8 cellular contexts compared by ENCODE assay signal in the genomic region with DNA sequence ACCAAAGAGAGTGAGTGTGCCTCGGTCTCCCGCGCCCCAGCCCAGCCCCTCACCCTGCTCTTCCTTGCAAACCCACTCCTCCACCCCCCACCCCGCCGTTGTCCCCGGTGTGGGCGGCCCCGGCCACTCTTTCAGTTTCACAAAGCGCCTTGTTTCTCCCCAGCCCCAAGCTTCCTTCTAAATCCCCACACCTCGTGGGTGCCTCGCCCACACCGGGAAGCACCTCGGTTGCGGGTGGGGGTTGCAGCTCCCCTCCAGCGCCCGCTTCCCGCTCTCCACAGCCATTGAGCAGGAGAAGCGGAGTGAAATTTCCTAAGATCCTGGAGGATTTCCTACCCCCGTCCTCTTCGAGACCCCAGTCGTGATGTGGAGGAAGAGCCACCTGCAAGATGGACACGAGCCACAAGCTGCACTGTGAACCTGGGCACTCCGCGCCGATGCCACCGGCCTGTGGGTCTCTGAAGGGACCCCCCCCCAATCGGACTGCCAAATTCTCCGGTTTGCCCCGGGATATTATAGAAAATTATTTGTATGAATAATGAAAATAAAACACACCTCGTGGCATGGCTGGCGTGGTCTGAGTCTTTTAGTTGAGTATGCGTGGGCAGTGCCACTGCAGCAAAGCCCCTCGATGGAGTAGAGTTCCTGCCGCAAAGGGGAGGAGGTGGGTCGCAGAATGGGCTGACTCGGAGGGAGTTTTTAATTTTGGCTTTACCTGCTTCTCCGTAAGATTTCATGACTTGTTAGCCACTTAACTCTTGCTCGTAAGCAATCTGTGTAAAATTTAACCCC. TPM values are rescaled to one million over a fixed set of nuclear protein-coding genes. Genes with fewer than 3 reads are reported as not detected.
DNase-seq lines count a peak whose midpoint lies in the region; ATAC-seq and TF ChIP-seq lines count a peak whose summit lies in the region.

No MANE protein-coding gene starts in this region.

- intact Hi-C loops in natural killer cell (cut with micrococcal nuclease): loop anchor here (1.0 to 5.0 kb wide), 2 partner anchors 19 to 124 kb away; no protein-coding TSS in a partner anchor

- peak overlapping the region; percentile 77 to 94 for H3K4me3 ChIP-seq in esophagus (ENCODE audit: low read depth in 1 of 2, low read length in 2 of 2)

- POLR2A ChIA-PET in activated CD8-positive, alpha-beta T cell treated with anti-CD3 and anti-CD28 coated beads, Interleukin-2, amount 10 ng/mL, durations not matched to agents 7 days and 5 days (lab: Charles Lee): interaction anchor here (0.8 to 5.1 kb wide), 20 partner anchors 8 to 125 kb away, joined by 3 to 90 read pairs (median 8); partner anchors contain the start of genes KCMF1 and TRABD2A

- TF ChIP-seq CTCF in natural killer cell (IDR thresholded peaks at IDR 0.05): no peak

- H3K9me3 Mint-ChIP-seq in activated CD8-positive, alpha-beta T cell treated with anti-CD3 and anti-CD28 coated beads, Interleukin-2, amount 10 ng/mL, durations not matched to agents 7 days and 5 days (ENCODE audit: insufficient read depth): peaks cover 5% of the 10 kb centered on the region
- peaks cover 12 to 13% of the 10 kb centered on the region in 2 donors for H3K9me3 Mint-ChIP-seq in natural killer cell

- H3K27me3 ChIP-seq in esophagus (ENCODE audit: control insufficient read depth in 1 of 2, insufficient read depth in 2 of 2, low read length in 2 of 2): no peaks in the 10 kb centered on the region

- H3K4me3 Mint-ChIP-seq in activated CD8-positive, alpha-beta T cell treated with anti-CD3 and anti-CD28 coated beads, Interleukin-2, amount 10 ng/mL, durations not matched to agents 7 days and 5 days: peak overlapping the region; percentile 93
- peak overlapping the region; percentile 94 for H3K4me3 Mint-ChIP-seq in natural killer cell

- H3K4me1 ChIP-seq in esophagus (ENCODE audit: control insufficient read depth in 2 of 2, insufficient read depth in 2 of 2, low read length in 1 of 2): peaks cover 0 to 5% of the 10 kb centered on the region in 2 donors

- 1% methylated on average over 37 to 38 of the region's 38 CpGs for WGBS in esophagus, 2 donors

- H3K27ac Mint-ChIP-seq in activated CD8-positive, alpha-beta T cell treated with anti-CD3 and anti-CD28 coated beads, Interleukin-2, amount 10 ng/mL, durations not matched to agents 7 days and 5 days: peak overlapping the region; percentile 95
- H3K27ac Mint-ChIP-seq in natural killer cell: peak overlapping the region; percentile 85 to 86

- peaks cover 69% of the 10 kb centered on the region for H3K4me1 Mint-ChIP-seq in activated CD8-positive, alpha-beta T cell treated with anti-CD3 and anti-CD28 coated beads, Interleukin-2, amount 10 ng/mL, durations not matched to agents 7 days and 5 days (ENCODE audit: low read depth)
- H3K4me1 Mint-ChIP-seq in natural killer cell: peaks cover 51 to 69% of the 10 kb centered on the region in 2 donors

- ATAC-seq in GM19463 (IDR thresholded peaks at IDR 0.05; ENCODE audit: unreplicated experiment) (peak; percentile 34), HG03521 (IDR thresholded peaks at IDR 0.05; ENCODE audit: unreplicated experiment) (peak; percentile 15), natural killer cell (peak; percentile 28 to 48 (median 32))
- ATAC-seq in activated CD8-positive, alpha-beta T cell treated with anti-CD3 and anti-CD28 coated beads, Interleukin-2, amount 10 ng/mL, durations not matched to agents 7 days and 5 days: peak; percentile 8

- no peaks in the 10 kb centered on the region for H3K36me3 ChIP-seq in esophagus (ENCODE audit: control insufficient read depth in 2 of 2, insufficient read depth in 2 of 2, low read length in 1 of 2)

- peaks cover 2% of the 10 kb centered on the region for H3K27me3 Mint-ChIP-seq in activated CD8-positive, alpha-beta T cell treated with anti-CD3 and anti-CD28 coated beads, Interleukin-2, amount 10 ng/mL, durations not matched to agents 7 days and 5 days (ENCODE audit: low read depth)
- no peaks in the 10 kb centered on the region for H3K27me3 Mint-ChIP-seq in natural killer cell (ENCODE audit: low read depth in 2 of 2)

- CTCF ChIA-PET in activated CD8-positive, alpha-beta T cell treated with anti-CD3 and anti-CD28 coated beads, Interleukin-2, amount 10 ng/mL, durations not matched to agents 7 days and 5 days (lab: Charles Lee): interaction anchor here (0.6 to 16.2 kb wide), 16 partner anchors 8 to 394 kb away, joined by 3 to 222 read pairs (median 5); partner anchors contain the start of genes DNAH6 and TRABD2A

- peaks cover 59% of the 10 kb centered on the region for H3K36me3 Mint-ChIP-seq in activated CD8-positive, alpha-beta T cell treated with anti-CD3 and anti-CD28 coated beads, Interleukin-2, amount 10 ng/mL, durations not matched to agents 7 days and 5 days (ENCODE audit: low read depth)
- no peaks in the 10 kb centered on the region for H3K36me3 Mint-ChIP-seq in natural killer cell

- peaks cover 0 to 6% of the 10 kb centered on the region in 2 donors for H3K9me3 ChIP-seq in esophagus (ENCODE audit: control insufficient read depth in 2 of 2, insufficient read depth in 1 of 2, low read depth in 1 of 2, low read length in 1 of 2)

- H3K27ac ChIP-seq in esophagus (ENCODE audit: low read depth in 2 of 2, low read length in 1 of 2): peak overlapping the region; percentile 95 to 96

- peak; percentile 83 for DNase-seq in CD1c-positive myeloid dendritic cell (ENCODE audit: extremely low spot score)
- DNase-seq in activated CD8-positive, alpha-beta T cell treated with anti-CD3 and anti-CD28 coated beads, Interleukin-2, amount 10 ng/mL, durations not matched to agents 7 days and 5 days: peak; percentile 75
- peak; percentile 57 for DNase-seq in natural killer cell
- DNase-seq in ureter (ENCODE audit: low spot score): peak; percentile 62
- no peak for DNase-seq in occipital lobe (lab: John Stamatoyannopoulos, UW)

RNA-seq across cellular contexts. Expression of gene TMSB10, which starts 0.8 kb away (rescaled TPM):
- 1,000 to 10,000 TPM; 4,520 to 4,885 TPM for total RNA-seq in activated CD8-positive, alpha-beta T cell treated with anti-CD3 and anti-CD28 coated beads, Interleukin-2, amount 10 ng/mL, durations not matched to agents 7 days and 5 days
- 1,000 to 10,000 TPM; 1,127 to 2,184 TPM for polyA plus RNA-seq in esophagus
- total RNA-seq in natural killer cell (1,000 to 10,000 TPM; 1,247 to 1,683 (median 1,557) TPM), ureter (1,066 TPM), occipital lobe (2,498 TPM)

RNA-seq across cellular contexts. Expression of gene TRABD2A, which starts 25.4 kb away (rescaled TPM):
- 10 to 100 TPM; 71.9 to 73.2 TPM for total RNA-seq in activated CD8-positive, alpha-beta T cell treated with anti-CD3 and anti-CD28 coated beads, Interleukin-2, amount 10 ng/mL, durations not matched to agents 7 days and 5 days
- polyA plus RNA-seq in esophagus: under 1 TPM; 0.08 to 0.32 TPM
- total RNA-seq in natural killer cell (1 to 10 TPM; 1.4 to 6.3 (median 6.3) TPM), ureter (4.1 TPM), occipital lobe (1.1 TPM)

Comparison
In these comparisons a context has a peak if more than half of its experiments do, and no peak if none do; other contexts are left out.
1. RNA of gene TRABD2A, which starts 25.4 kb away (total RNA-seq): 71.9 to 73.2 TPM in activated CD8-positive, alpha-beta T cell treated with anti-CD3 and anti-CD28 coated beads, Interleukin-2, amount 10 ng/mL, durations not matched to agents 7 days and 5 days; 1.4 to 6.3 TPM in natural killer cell, 4.1 TPM in ureter (single experiment) and 1.1 TPM in occipital lobe (single experiment); every median in the first group is over 4 times any median in the second.
2. Peak in every context shown above with its lines, with median percentiles within 50 percentile points of each other: ATAC-seq.